Comparison of ENCODE assay signal across 24 cellular contexts in genomic region chr14:42113358-42114070, GRCh38.
"Had no signal": no experiment of that assay in that cellular context is flagged by ENCODE, and none has a peak within 500 bp of the region (broad histone marks: within the 10 kb centered on the region; RNA-seq: fewer than 3 reads in every experiment).

No MANE protein-coding gene starts in this region.

- H3K27ac ChIP-seq: colonic mucosa, epithelial cell of prostate, gastroesophageal sphincter, heart left ventricle, hepatocyte, left lung, neutrophil, parathyroid adenoma, stomach, tibial artery had no signal

- H3K36me3 ChIP-seq: colonic mucosa, gastroesophageal sphincter, heart left ventricle, left lung, neutrophil, stomach, tibial artery had no signal

- H3K27me3 ChIP-seq: colonic mucosa, gastroesophageal sphincter, heart left ventricle, hepatocyte, left lung, neutrophil, stomach, tibial artery had no signal

- H3K4me3 ChIP-seq: colonic mucosa, gastroesophageal sphincter, heart left ventricle, hepatocyte, left lung, mucosa of descending colon, smooth muscle cell, stomach, tibial artery had no signal

- H3K9me3 ChIP-seq: colonic mucosa, neutrophil had no signal

- H3K9ac ChIP-seq: parathyroid adenoma had no signal

- ATAC-seq: esophagus mucosa; gastroesophageal sphincter; heart left ventricle; left lung; mucosa of descending colon; sciatic nerve; stimulated activated effector memory CD8-positive, alpha-beta T cell treated with anti-CD3 and anti-CD28 coated beads, Interleukin-12 subunit alpha, Interleukin-12 subunit beta, amount 100 ng/mL, for 72 hours had no signal

- H3K4me1 ChIP-seq: colonic mucosa, gastroesophageal sphincter, heart left ventricle, left lung, parathyroid adenoma, stomach, tibial artery had no signal

- DNase-seq: colonic mucosa; effector CD8-positive, alpha-beta T cell; endodermal cell; foreskin fibroblast; kidney; mesenchymal stem cell; mucosa of descending colon; naive B cell; stimulated activated CD4-positive, alpha-beta T cell treated with anti-CD3 and anti-CD28 coated beads, Interleukin-2, amount 100 ng/mL, for 24 hours; stimulated activated CD4-positive, alpha-beta T cell treated with anti-CD3 and anti-CD28 coated beads, Interleukin-4, amount 100 ng/mL, for 24 hours; stimulated activated naive CD4-positive, alpha-beta T cell treated with Interleukin-2 at 50 U/mL for 16 hours; stomach; tibial artery had no signal
